12 cellular contexts compared by ENCODE assay signal in genomic region chr15:70713547-70714414, GRCh38. TPM values are rescaled to one million over a fixed set of nuclear protein-coding genes. Genes with fewer than 3 reads are reported as not detected.
DNase-seq lines count a peak whose midpoint lies in the region; ATAC-seq and TF ChIP-seq lines count a peak whose summit lies in the region.
"Had no signal": no experiment of that assay in that cellular context is flagged by ENCODE, and none has a peak within 500 bp of the region (broad histone marks: within the 10 kb centered on the region; RNA-seq: fewer than 3 reads in every experiment).

No MANE protein-coding gene starts in this region.

- H2AFZ ChIP-seq in hepatocyte = no peak overlapping the region

- H3K4me3 ChIP-seq in ascending aorta = peak overlapping the region; percentile 24 to 33
- no peak overlapping the region for H3K4me3 ChIP-seq in hepatocyte
- no peak overlapping the region for H3K4me3 ChIP-seq in skeletal muscle satellite cell (ENCODE audit: low read length)
- no peak overlapping the region for H3K4me3 ChIP-seq in CD8-positive, alpha-beta T cell (ENCODE audit: low read depth, low read length)

- H3K36me3 Mint-ChIP-seq in CD8-positive, alpha-beta T cell = no peaks in the 10 kb centered on the region
- H3K36me3 Mint-ChIP-seq: CD4-positive, alpha-beta memory T cell; stimulated activated memory B cell treated with anti-CD40 and anti-IgM and Interleukin-4, amounts not matched to agents 10 μg/mL and 1 μg/mL and 100 μg/mL, for 72 hours had no signal

- H3K4me1 ChIP-seq in ascending aorta (peaks cover 14 to 38% of the 10 kb centered on the region in 2 donors), hepatocyte (ENCODE audit: insufficient read depth) (peaks cover 33% of the 10 kb centered on the region), skeletal muscle satellite cell (ENCODE audit: control insufficient read depth, insufficient read depth, low read length) (peaks cover 37% of the 10 kb centered on the region)
- no peaks in the 10 kb centered on the region for H3K4me1 ChIP-seq in CD8-positive, alpha-beta T cell (ENCODE audit: insufficient read depth, low read length)

- H3K4me2 ChIP-seq in hepatocyte = peak overlapping the region; percentile 43
- peak overlapping the region; percentile 34 for H3K4me2 ChIP-seq in skeletal muscle satellite cell (ENCODE audit: low read length)

- H3K27me3 ChIP-seq in ascending aorta (no peaks in the 10 kb centered on the region), hepatocyte (no peaks in the 10 kb centered on the region), skeletal muscle satellite cell (ENCODE audit: control insufficient read depth, insufficient read depth, low read length) (no peaks in the 10 kb centered on the region)
- no peaks in the 10 kb centered on the region for H3K27me3 ChIP-seq in CD8-positive, alpha-beta T cell (ENCODE audit: insufficient read depth, low read length)

- H3K27me3 Mint-ChIP-seq in CD8-positive, alpha-beta T cell (ENCODE audit: low read depth) = peaks cover 12% of the 10 kb centered on the region

- intact Hi-C loops in ascending aorta (cut with DNase I) = no loop called here
- intact Hi-C loops in CD8-positive, alpha-beta T cell (cut with DNase I, micrococcal nuclease) = no loop called here

- no peaks in the 10 kb centered on the region for H4K20me1 ChIP-seq in hepatocyte (ENCODE audit: insufficient read depth, poor library complexity, severe bottlenecking)

- H3K36me3 ChIP-seq in ascending aorta (no peaks in the 10 kb centered on the region), hepatocyte (replicated peaks; ENCODE audit: insufficient read depth, low read depth) (no peaks in the 10 kb centered on the region), skeletal muscle satellite cell (ENCODE audit: insufficient read depth, low read length) (peaks cover 34% of the 10 kb centered on the region)
- no peaks in the 10 kb centered on the region for H3K36me3 ChIP-seq in CD8-positive, alpha-beta T cell (ENCODE audit: insufficient read depth, low read length)

- H3K9ac ChIP-seq in skeletal muscle satellite cell (ENCODE audit: low read depth, low read length) = no peak overlapping the region

- DNase-seq in EH (ENCODE audit: low read depth) = peak; percentile 79
- DNase-seq in ascending aorta (ENCODE audit: low spot score in 2 of 2) = no peak
- DNase-seq in hepatocyte (ENCODE audit: low spot score) = no peak
- no peak for DNase-seq in CD8-positive, alpha-beta T cell
- no peak for DNase-seq in NCI-H345 (lab: John Stamatoyannopoulos, UW)
- no peak for DNase-seq in activated CD4-positive, alpha-beta T cell treated with anti-CD3 and anti-CD28 coated beads for 1 hour
- DNase-seq: activated effector memory CD4-positive, alpha-beta T cell treated with anti-CD3 and anti-CD28 coated beads, Interleukin-2, amount 50 U/mL, for 16 hours; CD4-positive, alpha-beta memory T cell; effector CD4-positive, alpha-beta T cell had no signal

- H3K9me3 Mint-ChIP-seq in CD8-positive, alpha-beta T cell = no peaks in the 10 kb centered on the region
- H3K9me3 Mint-ChIP-seq: CD4-positive, alpha-beta memory T cell; stimulated activated memory B cell treated with anti-CD40 and anti-IgM and Interleukin-4, amounts not matched to agents 10 μg/mL and 1 μg/mL and 100 μg/mL, for 72 hours had no signal

- peak overlapping the region; percentile 38 to 76 for H3K27ac ChIP-seq in ascending aorta
- peak overlapping the region; percentile 60 for H3K27ac ChIP-seq in hepatocyte
- no peak overlapping the region for H3K27ac ChIP-seq in CD8-positive, alpha-beta T cell (ENCODE audit: low read depth, low read length)

- H3K79me2 ChIP-seq in hepatocyte = peaks cover 45% of the 10 kb centered on the region

- no peak for ATAC-seq in CD8-positive, alpha-beta T cell
- ATAC-seq in GM18519 (IDR thresholded peaks at IDR 0.05; ENCODE audit: low FRiP score, unreplicated experiment) = no peak
- ATAC-seq: stimulated activated memory B cell treated with anti-CD40 and anti-IgM and Interleukin-4, amounts not matched to agents 10 μg/mL and 1 μg/mL and 100 μg/mL, for 72 hours had no signal

- TF ChIP-seq CTCF in ascending aorta (IDR thresholded peaks at IDR 0.05) (no peak), hepatocyte (IDR thresholded peaks at IDR 0.05; ENCODE audit: poor library complexity) (no peak)
- no peak for TF ChIP-seq CTCF in CD8-positive, alpha-beta T cell (IDR thresholded peaks at IDR 0.05)

- H3K9me3 ChIP-seq in ascending aorta (no peaks in the 10 kb centered on the region), hepatocyte (ENCODE audit: low read depth) (no peaks in the 10 kb centered on the region), skeletal muscle satellite cell (replicated peaks; ENCODE audit: low read length) (no peaks in the 10 kb centered on the region)
- no peaks in the 10 kb centered on the region for H3K9me3 ChIP-seq in CD8-positive, alpha-beta T cell (ENCODE audit: low read length)

- CTCF ChIA-PET in CD8-positive, alpha-beta T cell (lab: Charles Lee) = interaction anchor here (1.0 to 1.2 kb wide), 2 partner anchors 32 to 98 kb away, joined by 3 read pairs; no protein-coding TSS in a partner anchor

- H3K27ac Mint-ChIP-seq in CD8-positive, alpha-beta T cell = no peak overlapping the region
- H3K27ac Mint-ChIP-seq: CD4-positive, alpha-beta memory T cell; stimulated activated memory B cell treated with anti-CD40 and anti-IgM and Interleukin-4, amounts not matched to agents 10 μg/mL and 1 μg/mL and 100 μg/mL, for 72 hours had no signal

- POLR2A ChIA-PET in CD8-positive, alpha-beta T cell (lab: Charles Lee) = no interaction called here

- 25% methylated on average over 3 of the region's 3 CpGs for WGBS in hepatocyte (ENCODE audit: low lambda C conversion rate, missing lambda C conversion rate)

- no peak overlapping the region for H3K4me3 Mint-ChIP-seq in CD8-positive, alpha-beta T cell
- H3K4me3 Mint-ChIP-seq: CD4-positive, alpha-beta memory T cell; stimulated activated memory B cell treated with anti-CD40 and anti-IgM and Interleukin-4, amounts not matched to agents 10 μg/mL and 1 μg/mL and 100 μg/mL, for 72 hours had no signal

- H3K4me1 Mint-ChIP-seq in CD8-positive, alpha-beta T cell (ENCODE audit: low read depth) = no peaks in the 10 kb centered on the region
- H3K4me1 Mint-ChIP-seq: CD4-positive, alpha-beta memory T cell; stimulated activated memory B cell treated with anti-CD40 and anti-IgM and Interleukin-4, amounts not matched to agents 10 μg/mL and 1 μg/mL and 100 μg/mL, for 72 hours had no signal

- no peaks in the 10 kb centered on the region for H3K9me2 ChIP-seq in hepatocyte (replicated peaks; ENCODE audit: insufficient read depth)

RNA-seq across cellular contexts. Expression of gene UACA, which starts 49.6 kb away (rescaled TPM):
- total RNA-seq in ascending aorta = 34.0 TPM
- 46.4 and 46.7 TPM in 2 replicates for total RNA-seq in hepatocyte
- 45.4 and 58.7 TPM in 2 replicates for polyA plus RNA-seq in hepatocyte
- total RNA-seq in skeletal muscle satellite cell (2012; rRNA removed) = 41.3 and 52.2 TPM in 2 replicates
- under 1 TPM in 1 of 2 experiments, not detected in 1; 0.30 TPM for total RNA-seq in CD8-positive, alpha-beta T cell

Comparison
In these comparisons a context has a peak if more than half of its experiments do, and no peak if none do; other contexts are left out.
1. H3K4me3 ChIP-seq: peak in ascending aorta (2 of 2); none in hepatocyte (single experiment), skeletal muscle satellite cell (single experiment) and CD8-positive, alpha-beta T cell (single experiment).
2. RNA of gene UACA, which starts 49.6 kb away (total RNA-seq): 46.4 to 46.7 TPM in hepatocyte and 34.0 TPM in ascending aorta (single experiment); 0.30 TPM in CD8-positive, alpha-beta T cell; every median in the first group is over 10 times any median in the second.